ENCODE assay signal across 22 cellular contexts in the genomic region with DNA sequence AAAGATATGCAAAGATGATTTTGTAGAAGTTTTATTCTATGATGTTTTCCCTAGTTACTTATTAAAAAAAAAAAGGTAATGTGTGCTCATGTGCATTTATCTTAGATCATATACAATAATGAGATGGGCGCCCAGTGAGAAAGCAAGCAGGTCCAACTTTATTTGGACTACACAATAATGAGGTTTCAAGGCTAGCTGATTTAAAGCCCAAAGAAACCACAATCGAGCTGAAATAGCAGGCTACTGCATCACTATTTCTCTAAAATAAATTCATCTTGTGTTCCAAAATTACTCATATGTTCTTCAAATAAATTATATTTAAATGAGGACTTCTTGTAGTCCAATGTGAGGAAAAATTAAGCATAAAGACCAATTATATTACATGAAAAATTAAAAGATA.
DNase-seq lines count a peak whose midpoint lies in the region; ATAC-seq, FAIRE-seq and TF ChIP-seq lines count a peak whose summit lies in the region.
"Had no signal": no experiment of that assay in that cellular context is flagged by ENCODE, and none has a peak within 500 bp of the region (broad histone marks: within the 10 kb centered on the region; RNA-seq: fewer than 3 reads in every experiment).

No MANE protein-coding gene starts in this region.

- POLR2A ChIA-PET in PC-9 (lab: Charles Lee; ENCODE audit: unreplicated experiment) = no interaction called here

- no peak for ATAC-seq in stimulated activated naive CD8-positive, alpha-beta T cell treated with anti-CD3 and anti-CD28 coated beads, Interleukin-15, amount 100 ng/mL, for 72 hours
- ATAC-seq in HG03045 (IDR thresholded peaks at IDR 0.05; ENCODE audit: unreplicated experiment) = peak; percentile 13
- ATAC-seq in pancreas = no peak
- ATAC-seq: foreskin keratinocyte, left lung, SK-N-SH treated with all-trans-retinoic acid at 6 μM for 48 hours had no signal

- H3K36me3 ChIP-seq in PC-9 (ENCODE audit: low read depth) = no peaks in the 10 kb centered on the region
- H3K36me3 ChIP-seq in pancreas = no peaks in the 10 kb centered on the region
- H3K36me3 ChIP-seq: left lung, MG63 had no signal

- H3K9me2 ChIP-seq in PC-9 (ENCODE audit: insufficient read depth) = no peaks in the 10 kb centered on the region

- H3K9me3 ChIP-seq in PC-9 (ENCODE audit: insufficient read depth, low read depth) (no peaks in the 10 kb centered on the region), pancreas (no peaks in the 10 kb centered on the region)
- H3K9me3 ChIP-seq: left lung, MG63 had no signal

- H3K27ac ChIP-seq in PC-9 (no peak overlapping the region), pancreas (no peak overlapping the region)
- H3K27ac ChIP-seq: BLaER1 treated with 17β-estradiol and CSF1 and Interleukin-3, amounts not matched to agents 10 nM and 100 nM; foreskin keratinocyte; GM23248; left lung had no signal

- no peak for DNase-seq in stimulated activated naive CD8-positive, alpha-beta T cell treated with anti-CD3 and anti-CD28 coated beads, Interleukin-15, amount 100 ng/mL, for 72 hours
- DNase-seq in activated T-helper 1 cell treated with anti-CD3 and anti-CD28 coated beads, Interleukin-12 subunit alpha, Interleukin-12 subunit beta, Interleukin-2, Interleukin-4 antibody, amounts not matched to agents 30 ng/mL and 10 ng/mL and 1 ng/mL, durations not matched to agents 14 hours and 24 hours and 36 hours (ENCODE audit: low spot score) = no peak
- no peak for DNase-seq in PC-9
- DNase-seq in stimulated activated naive CD4-positive, alpha-beta T cell treated with Interleukin-2 at 50 U/mL for 16 hours (lab: John Stamatoyannopoulos, UW) = no peak
- DNase-seq in NCI-H2081 treated with DMSO at 0.1 percent for 48 hours (lab: John Stamatoyannopoulos, UW) = no peak
- DNase-seq in pancreas = no peak
- DNase-seq: activated effector memory CD4-positive, alpha-beta T cell treated with Interleukin-2 at 50 U/mL for 16 hours; effector CD4-positive, alpha-beta T cell; foreskin keratinocyte; GM23248; left lung; MG63; NCI-H146; NCI-H2171; NCI-H524 treated with DMSO at 0.1 percent for 48 hours had no signal

- H3K4me1 ChIP-seq in PC-9 (replicated peaks; ENCODE audit: insufficient read depth) (no peaks in the 10 kb centered on the region), pancreas (no peaks in the 10 kb centered on the region)
- H3K4me1 ChIP-seq: foreskin keratinocyte, left lung had no signal

- CTCF ChIA-PET in PC-9 (lab: Charles Lee) = no interaction called here

- no peak overlapping the region for H3K4me2 ChIP-seq in PC-9
- H3K4me2 ChIP-seq: BLaER1 treated with 17β-estradiol and CSF1 and Interleukin-3, amounts not matched to agents 10 nM and 100 nM had no signal

- peaks cover 4% of the 10 kb centered on the region for H3K36me3 Mint-ChIP-seq in stimulated activated naive CD8-positive, alpha-beta T cell treated with anti-CD3 and anti-CD28 coated beads, Interleukin-15, Interleukin-2, amounts not matched to agents 100 ng/mL and 50 ng/mL, for 24 hours (ENCODE audit: low read depth)
- H3K36me3 Mint-ChIP-seq in activated T-helper 1 cell treated with anti-CD3 and anti-CD28 coated beads, Interleukin-12 subunit alpha, Interleukin-12 subunit beta, Interleukin-2, Interleukin-4 antibody, amounts not matched to agents 30 ng/mL and 10 ng/mL and 1 ng/mL, durations not matched to agents 14 hours and 24 hours and 36 hours (ENCODE audit: low read depth) = peaks cover 2% of the 10 kb centered on the region
- H3K36me3 Mint-ChIP-seq: IgD-negative memory B cell had no signal

- no peak overlapping the region for H3K4me3 Mint-ChIP-seq in stimulated activated naive CD8-positive, alpha-beta T cell treated with anti-CD3 and anti-CD28 coated beads, Interleukin-15, Interleukin-2, amounts not matched to agents 100 ng/mL and 50 ng/mL, for 24 hours
- no peak overlapping the region for H3K4me3 Mint-ChIP-seq in stimulated activated naive CD8-positive, alpha-beta T cell treated with anti-CD3 and anti-CD28 coated beads, Interleukin-15, amount 100 ng/mL, for 72 hours
- no peak overlapping the region for H3K4me3 Mint-ChIP-seq in activated T-helper 1 cell treated with anti-CD3 and anti-CD28 coated beads, Interleukin-12 subunit alpha, Interleukin-12 subunit beta, Interleukin-2, Interleukin-4 antibody, amounts not matched to agents 30 ng/mL and 10 ng/mL and 1 ng/mL, durations not matched to agents 14 hours and 24 hours and 36 hours
- H3K4me3 Mint-ChIP-seq: brain, IgD-negative memory B cell had no signal

- WGBS in pancreas, 2 donors = 36 to 40% methylated on average over 2 of the region's 2 CpGs

- no peaks in the 10 kb centered on the region for H3F3A ChIP-seq in PC-9 (ENCODE audit: insufficient read depth, low read depth)

- intact Hi-C loops in activated T-helper 1 cell treated with anti-CD3 and anti-CD28 coated beads, Interleukin-12 subunit alpha, Interleukin-12 subunit beta, Interleukin-2, Interleukin-4 antibody, amounts not matched to agents 30 ng/mL and 10 ng/mL and 1 ng/mL, durations not matched to agents 14 hours and 24 hours and 36 hours (cut with micrococcal nuclease) = loop anchor here (1.0 to 10.0 kb wide), 9 partner anchors 33 to 352 kb away; partner anchors contain the start of gene JMJD1C
- intact Hi-C loops in PC-9 (cut with micrococcal nuclease; ENCODE audit: unreplicated experiment) (no loop called here), pancreas (cut with DNase I) (no loop called here)

- H3K9me3 Mint-ChIP-seq in stimulated activated naive CD8-positive, alpha-beta T cell treated with anti-CD3 and anti-CD28 coated beads, Interleukin-15, Interleukin-2, amounts not matched to agents 100 ng/mL and 50 ng/mL, for 24 hours = no peaks in the 10 kb centered on the region
- H3K9me3 Mint-ChIP-seq in stimulated activated naive CD8-positive, alpha-beta T cell treated with anti-CD3 and anti-CD28 coated beads, Interleukin-15, amount 100 ng/mL, for 72 hours = no peaks in the 10 kb centered on the region
- H3K9me3 Mint-ChIP-seq in activated T-helper 1 cell treated with anti-CD3 and anti-CD28 coated beads, Interleukin-12 subunit alpha, Interleukin-12 subunit beta, Interleukin-2, Interleukin-4 antibody, amounts not matched to agents 30 ng/mL and 10 ng/mL and 1 ng/mL, durations not matched to agents 14 hours and 24 hours and 36 hours = peaks cover 4% of the 10 kb centered on the region
- H3K9me3 Mint-ChIP-seq: IgD-negative memory B cell had no signal

- peaks cover 4% of the 10 kb centered on the region; the same call in 1 of the 2 replicates for H4K20me1 ChIP-seq in PC-9 (ENCODE audit: insufficient read depth)

- no TSS peak for BruUV-seq in PC-9 (replicated peaks; lab: Mats Ljungman, UMichigan)

- peak overlapping the region; percentile 18 for H3K27ac Mint-ChIP-seq in stimulated activated naive CD8-positive, alpha-beta T cell treated with anti-CD3 and anti-CD28 coated beads, Interleukin-15, Interleukin-2, amounts not matched to agents 100 ng/mL and 50 ng/mL, for 24 hours
- H3K27ac Mint-ChIP-seq in stimulated activated naive CD8-positive, alpha-beta T cell treated with anti-CD3 and anti-CD28 coated beads, Interleukin-15, amount 100 ng/mL, for 72 hours = no peak overlapping the region
- peak overlapping the region; percentile 54 for H3K27ac Mint-ChIP-seq in activated T-helper 1 cell treated with anti-CD3 and anti-CD28 coated beads, Interleukin-12 subunit alpha, Interleukin-12 subunit beta, Interleukin-2, Interleukin-4 antibody, amounts not matched to agents 30 ng/mL and 10 ng/mL and 1 ng/mL, durations not matched to agents 14 hours and 24 hours and 36 hours

- TF ChIP-seq CTCF in PC-9 (conservative IDR thresholded peaks at IDR 0.05) (no peak), pancreas (IDR thresholded peaks at IDR 0.05) (no peak)

- no peaks in the 10 kb centered on the region for H3K27me3 ChIP-seq in PC-9 (ENCODE audit: insufficient read depth, low read depth)
- H3K27me3 ChIP-seq in pancreas = no peaks in the 10 kb centered on the region
- H3K27me3 ChIP-seq: BLaER1 treated with 17β-estradiol and CSF1 and Interleukin-3, amounts not matched to agents 10 nM and 100 nM; foreskin keratinocyte; left lung; MG63 had no signal

- H3K79me2 ChIP-seq in PC-9 (ENCODE audit: low read depth) = peaks cover 14% of the 10 kb centered on the region; the same call in 1 of the 2 replicates

- no peak for FAIRE-seq in pancreas (lab: Jason Lieb, UNC)
- FAIRE-seq: urothelium cell line had no signal

- no peak overlapping the region for H3K4me3 ChIP-seq in PC-9
- H3K4me3 ChIP-seq in pancreas = no peak overlapping the region
- H3K4me3 ChIP-seq: BLaER1 treated with 17β-estradiol and CSF1 and Interleukin-3, amounts not matched to agents 10 nM and 100 nM; GM23248; left lung; MG63 had no signal

- H3K27me3 Mint-ChIP-seq in stimulated activated naive CD8-positive, alpha-beta T cell treated with anti-CD3 and anti-CD28 coated beads, Interleukin-15, Interleukin-2, amounts not matched to agents 100 ng/mL and 50 ng/mL, for 24 hours = no peaks in the 10 kb centered on the region
- no peaks in the 10 kb centered on the region for H3K27me3 Mint-ChIP-seq in stimulated activated naive CD8-positive, alpha-beta T cell treated with anti-CD3 and anti-CD28 coated beads, Interleukin-15, amount 100 ng/mL, for 72 hours
- H3K27me3 Mint-ChIP-seq in activated T-helper 1 cell treated with anti-CD3 and anti-CD28 coated beads, Interleukin-12 subunit alpha, Interleukin-12 subunit beta, Interleukin-2, Interleukin-4 antibody, amounts not matched to agents 30 ng/mL and 10 ng/mL and 1 ng/mL, durations not matched to agents 14 hours and 24 hours and 36 hours (ENCODE audit: insufficient read depth) = no peaks in the 10 kb centered on the region
- H3K27me3 Mint-ChIP-seq: brain, IgD-negative memory B cell had no signal

- no peak overlapping the region for H2AFZ ChIP-seq in PC-9
- H2AFZ ChIP-seq: GM23248 had no signal

- peaks cover 41% of the 10 kb centered on the region for H3K4me1 Mint-ChIP-seq in stimulated activated naive CD8-positive, alpha-beta T cell treated with anti-CD3 and anti-CD28 coated beads, Interleukin-15, Interleukin-2, amounts not matched to agents 100 ng/mL and 50 ng/mL, for 24 hours (ENCODE audit: low read depth)
- peaks cover 29% of the 10 kb centered on the region for H3K4me1 Mint-ChIP-seq in stimulated activated naive CD8-positive, alpha-beta T cell treated with anti-CD3 and anti-CD28 coated beads, Interleukin-15, amount 100 ng/mL, for 72 hours
- H3K4me1 Mint-ChIP-seq in activated T-helper 1 cell treated with anti-CD3 and anti-CD28 coated beads, Interleukin-12 subunit alpha, Interleukin-12 subunit beta, Interleukin-2, Interleukin-4 antibody, amounts not matched to agents 30 ng/mL and 10 ng/mL and 1 ng/mL, durations not matched to agents 14 hours and 24 hours and 36 hours (ENCODE audit: low read depth) = peaks cover 14% of the 10 kb centered on the region

Comparison
In these comparisons a context has a peak if more than half of its experiments do, and no peak if none do; other contexts are left out.
1. H3K27ac Mint-ChIP-seq: peak in stimulated activated naive CD8-positive, alpha-beta T cell treated with anti-CD3 and anti-CD28 coated beads, Interleukin-15, Interleukin-2, amounts not matched to agents 100 ng/mL and 50 ng/mL, for 24 hours (single experiment) and activated T-helper 1 cell treated with anti-CD3 and anti-CD28 coated beads, Interleukin-12 subunit alpha, Interleukin-12 subunit beta, Interleukin-2, Interleukin-4 antibody, amounts not matched to agents 30 ng/mL and 10 ng/mL and 1 ng/mL, durations not matched to agents 14 hours and 24 hours and 36 hours (single experiment); none in stimulated activated naive CD8-positive, alpha-beta T cell treated with anti-CD3 and anti-CD28 coated beads, Interleukin-15, amount 100 ng/mL, for 72 hours (0 of 2).